ENCODE assay signal across 12 cellular contexts in the genomic region with DNA sequence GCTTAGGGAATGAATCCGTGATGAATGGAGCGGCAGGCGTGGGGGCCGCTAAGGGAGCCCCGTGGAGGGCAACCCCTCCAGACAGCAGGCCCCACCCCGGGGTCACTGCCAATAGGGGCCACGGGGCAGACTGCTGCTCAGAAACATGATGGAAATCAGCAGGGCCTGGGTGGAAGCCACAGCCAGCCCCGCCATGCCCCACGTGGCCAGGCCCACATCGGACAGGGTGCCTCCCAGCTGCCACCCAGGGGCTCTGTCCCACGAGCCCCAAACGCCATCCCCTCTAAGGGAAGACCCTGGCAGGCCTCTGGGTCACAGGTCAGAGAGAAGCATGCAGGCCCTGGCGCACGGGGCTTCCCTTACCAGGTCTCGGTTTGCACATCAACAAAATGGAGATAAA. TPM values are rescaled to one million over a fixed set of nuclear protein-coding genes. Genes with fewer than 3 reads are reported as not detected.
A peak's percentile ranks its signal among the peaks of the same experiment; 100 is the strongest.
DNase-seq lines count a peak whose midpoint lies in the region; ATAC-seq and TF ChIP-seq lines count a peak whose summit lies in the region.
"Had no signal": no experiment of that assay in that cellular context is flagged by ENCODE, and none has a peak within 500 bp of the region (broad histone marks: within the 10 kb centered on the region; RNA-seq: fewer than 3 reads in every experiment).

No MANE protein-coding gene starts in this region.

- no peaks in the 10 kb centered on the region for H3K9me3 Mint-ChIP-seq in activated naive CD4-positive, alpha-beta T cell treated with anti-CD3 and anti-CD28 coated beads, Interleukin-2, amount 50 U/mL, for 24 hours
- no peaks in the 10 kb centered on the region for H3K9me3 Mint-ChIP-seq in immature natural killer cell

- H3K9me3 ChIP-seq in T-helper 17 cell (ENCODE audit: control insufficient read depth, low read length, poor library complexity, severe bottlenecking), result no peaks in the 10 kb centered on the region
- no peaks in the 10 kb centered on the region for H3K9me3 ChIP-seq in upper lobe of right lung

- no peak for DNase-seq in activated naive CD4-positive, alpha-beta T cell treated with Interleukin-2 at 50 U/mL for 16 hours
- DNase-seq in T-helper 17 cell (no peak), immature natural killer cell (no peak), upper lobe of right lung (no peak), HPDE6-E6E7 (ENCODE audit: extremely low spot score) (no peak)
- DNase-seq: glutamatergic neuron, KG1, NCI-H2081 had no signal

- H3K27me3 Mint-ChIP-seq in activated naive CD4-positive, alpha-beta T cell treated with anti-CD3 and anti-CD28 coated beads, Interleukin-2, amount 50 U/mL, for 24 hours, result no peaks in the 10 kb centered on the region
- H3K27me3 Mint-ChIP-seq in T-helper 17 cell, result no peaks in the 10 kb centered on the region
- peaks cover 1 to 9% (median 6%) of the 10 kb centered on the region in 3 donors for H3K27me3 Mint-ChIP-seq in immature natural killer cell (ENCODE audit: low read depth in 3 of 3)

- no peak overlapping the region for H3K27ac Mint-ChIP-seq in activated naive CD4-positive, alpha-beta T cell treated with anti-CD3 and anti-CD28 coated beads, Interleukin-2, amount 50 U/mL, for 24 hours
- peak overlapping the region; percentile 98 for H3K27ac Mint-ChIP-seq in T-helper 17 cell
- peak overlapping the region; percentile 79 to 98 (median 96) for H3K27ac Mint-ChIP-seq in immature natural killer cell

- peak overlapping the region; percentile 24 for H3K27ac ChIP-seq in upper lobe of right lung

- ATAC-seq in T-helper 17 cell (no peak), upper lobe of right lung (no peak), GM18502 (IDR thresholded peaks at IDR 0.05; ENCODE audit: poor library complexity, unreplicated experiment) (no peak), GM19351 (IDR thresholded peaks at IDR 0.05; ENCODE audit: unreplicated experiment) (no peak)
- ATAC-seq: left lobe of liver had no signal

- H3K36me3 Mint-ChIP-seq in activated naive CD4-positive, alpha-beta T cell treated with anti-CD3 and anti-CD28 coated beads, Interleukin-2, amount 50 U/mL, for 24 hours, result peaks cover 7% of the 10 kb centered on the region
- peaks cover 6% of the 10 kb centered on the region for H3K36me3 Mint-ChIP-seq in T-helper 17 cell (ENCODE audit: low read depth)
- peaks cover 12 to 13% (median 12%) of the 10 kb centered on the region in 3 donors for H3K36me3 Mint-ChIP-seq in immature natural killer cell

- H3K4me1 ChIP-seq in upper lobe of right lung, result peaks cover 29% of the 10 kb centered on the region

- H3K4me3 ChIP-seq in upper lobe of right lung, result no peak overlapping the region

- H3K4me1 Mint-ChIP-seq in activated naive CD4-positive, alpha-beta T cell treated with anti-CD3 and anti-CD28 coated beads, Interleukin-2, amount 50 U/mL, for 24 hours, result peaks cover 33% of the 10 kb centered on the region
- H3K4me1 Mint-ChIP-seq in T-helper 17 cell (peaks cover 20% of the 10 kb centered on the region), immature natural killer cell (peaks cover 43 to 46% of the 10 kb centered on the region in 2 donors)

- H3K36me3 ChIP-seq in upper lobe of right lung, result peaks cover 41% of the 10 kb centered on the region

- H3K4me3 Mint-ChIP-seq in activated naive CD4-positive, alpha-beta T cell treated with anti-CD3 and anti-CD28 coated beads, Interleukin-2, amount 50 U/mL, for 24 hours, result peak overlapping the region; percentile 88
- H3K4me3 Mint-ChIP-seq in T-helper 17 cell (peak overlapping the region; percentile 80), immature natural killer cell (peak overlapping the region; percentile 84 to 88 (median 86))

- no peaks in the 10 kb centered on the region for H3K27me3 ChIP-seq in upper lobe of right lung

- no peak for TF ChIP-seq CTCF in upper lobe of right lung (IDR thresholded peaks at IDR 0.05)

- intact Hi-C loops in upper lobe of right lung (cut with DNase I), result no loop called here

RNA-seq across cellular contexts. Expression of a gene that starts 28.4 kb away (rescaled TPM):
- total RNA-seq in T-helper 17 cell, result 10 to 100 TPM; 54.5 to 67.6 TPM
- polyA plus RNA-seq in immature natural killer cell, result 1 to 10 TPM in 2 of 3 donors, under 1 TPM in 1; 0.42 to 4.1 (median 1.0) TPM
- 118 TPM for total RNA-seq in upper lobe of right lung
